Comparison of ENCODE assay signal across 11 cellular contexts in the genomic region with DNA sequence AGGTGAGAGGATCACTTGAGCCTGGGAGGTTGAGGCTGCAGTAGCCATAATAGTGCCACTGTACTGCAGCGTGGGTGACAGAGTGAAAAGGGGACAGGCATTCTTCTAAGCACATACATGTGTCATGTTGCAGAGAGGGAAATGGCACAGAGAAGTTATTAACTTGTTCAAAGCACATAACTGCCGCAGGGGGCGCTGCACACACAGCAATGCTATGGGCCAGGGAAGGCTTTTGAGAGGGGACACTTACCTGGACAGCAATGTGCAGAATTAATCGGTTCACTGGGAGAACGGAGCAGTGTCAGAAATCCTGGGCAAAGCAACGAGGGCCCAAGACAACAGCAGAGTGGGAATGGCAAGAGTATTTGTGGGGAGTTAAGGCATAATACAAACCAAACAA. TPM values are rescaled to one million over a fixed set of nuclear protein-coding genes. Genes with fewer than 3 reads are reported as not detected.
A peak's percentile ranks its signal among the peaks of the same experiment; 100 is the strongest.
DNase-seq lines count a peak whose midpoint lies in the region; ATAC-seq, FAIRE-seq and TF ChIP-seq lines count a peak whose summit lies in the region.
"Had no signal": no experiment of that assay in that cellular context is flagged by ENCODE, and none has a peak within 500 bp of the region (broad histone marks: within the 10 kb centered on the region; RNA-seq: fewer than 3 reads in every experiment).

No MANE protein-coding gene starts in this region.

- POLR2A ChIA-PET in endothelial cell of umbilical vein (lab: Charles Lee), result no interaction called here
- POLR2A ChIA-PET in SK-N-SH (lab: Yijun Ruan, JAX), result no interaction called here

- no peak overlapping the region for H3K9ac ChIP-seq in Loucy (ENCODE audit: low read depth, low read length, poor library complexity, severe bottlenecking)
- no peak overlapping the region for H3K9ac ChIP-seq in endothelial cell of umbilical vein (replicated peaks; ENCODE audit: extremely low read depth, insufficient read depth, low read length)
- H3K9ac ChIP-seq in SK-N-SH, result no peak overlapping the region

- CTCF ChIA-PET in endothelial cell of umbilical vein (lab: Charles Lee) (no interaction called here), SK-N-SH (lab: Yijun Ruan, JAX) (no interaction called here)

- DNase-seq in cardiac muscle cell (ENCODE audit: low read depth in 1 of 2, low spot score in 1 of 2), result peak in 1 of 2 donors; percentile 56
- no peak for DNase-seq in right cardiac atrium
- peak; percentile 9 for DNase-seq in endothelial cell of umbilical vein (ENCODE audit: low read depth, low spot score)
- peak; percentile 21 for DNase-seq in testis
- no peak for DNase-seq in SK-N-SH
- DNase-seq: activated CD4-positive, CD25-positive, alpha-beta regulatory T cell; KG1; OCI-M1 had no signal

- TF ChIP-seq CTCF in cardiac muscle cell (IDR thresholded peaks at IDR 0.05; ENCODE audit: low read depth, low read length) (peak; percentile 39), Loucy (conservative IDR thresholded peaks at IDR 0.05; ENCODE audit: low read length) (peak; percentile 36; the same call in 1 of the 2 replicates), endothelial cell of umbilical vein (IDR thresholded peaks at IDR 0.05; ENCODE audit: extremely low read depth in 1 of 2, insufficient read depth in 1 of 2, low read depth in 1 of 2, low read length in 2 of 2) (peak; percentile 39 to 43), testis (IDR thresholded peaks at IDR 0.05) (peak in 1 of 3 experiments; percentile 17), SK-N-SH (IDR thresholded peaks at IDR 0.05) (no peak; the same call in 1 of the 2 replicates)

- H3K4me2 ChIP-seq in Loucy (ENCODE audit: low read depth, low read length, poor library complexity, severe bottlenecking) (no peak overlapping the region), endothelial cell of umbilical vein (ENCODE audit: insufficient read depth, low read length) (no peak overlapping the region), SK-N-SH (no peak overlapping the region)

- H3K79me2 ChIP-seq in Loucy (ENCODE audit: insufficient read depth, low read length), result no peaks in the 10 kb centered on the region
- H3K79me2 ChIP-seq in endothelial cell of umbilical vein (ENCODE audit: control insufficient read depth, insufficient read depth, low read length), result no peaks in the 10 kb centered on the region
- no peaks in the 10 kb centered on the region for H3K79me2 ChIP-seq in SK-N-SH (ENCODE audit: insufficient read depth)

- dilution Hi-C loops in endothelial cell of umbilical vein (cut with MboI; ENCODE audit: extremely low pct_ligation_motif_present, low sequenced_read_pairs), result no loop called here

- H3K9me3 ChIP-seq in cardiac muscle cell (ENCODE audit: low read depth) (no peaks in the 10 kb centered on the region), right cardiac atrium (ENCODE audit: control insufficient read depth, low read length) (no peaks in the 10 kb centered on the region), Loucy (ENCODE audit: insufficient read depth, low read depth, low read length) (no peaks in the 10 kb centered on the region), endothelial cell of umbilical vein (replicated peaks; ENCODE audit: control insufficient read depth, insufficient read depth, low read length) (no peaks in the 10 kb centered on the region), testis (no peaks in the 10 kb centered on the region), SK-N-SH (no peaks in the 10 kb centered on the region)

- WGBS in right cardiac atrium, result 56% methylated on average over 6 of the region's 6 CpGs
- WGBS in testis, 2 donors, result 62% methylated on average over 6 of the region's 6 CpGs
- 51% methylated on average over 6 of the region's 6 CpGs for WGBS in SK-N-SH (ENCODE audit: low lambda C conversion rate)

- H3K4me3 ChIP-seq in cardiac muscle cell, result no peak overlapping the region
- no peak overlapping the region for H3K4me3 ChIP-seq in right cardiac atrium (ENCODE audit: low read length)
- H3K4me3 ChIP-seq in Loucy (ENCODE audit: low read length, poor library complexity, severe bottlenecking), result no peak overlapping the region
- H3K4me3 ChIP-seq in endothelial cell of umbilical vein (replicated peaks in 1 of 3; ENCODE audit: insufficient read depth in 1 of 3, low read depth in 1 of 3, low read length in 3 of 3), result no peak overlapping the region
- no peak overlapping the region for H3K4me3 ChIP-seq in testis
- H3K4me3 ChIP-seq in SK-N-SH (ENCODE audit: low read depth in 2 of 2, low read length in 1 of 2), result no peak overlapping the region

- no peak for TF ChIP-seq EP300 in SK-N-SH (IDR thresholded peaks at IDR 0.05; ENCODE audit: borderline replicate concordance in 1 of 2, low read depth in 1 of 2, low read length in 1 of 2)

- TF ChIP-seq POLR2A in endothelial cell of umbilical vein (IDR thresholded peaks at IDR 0.05; ENCODE audit: low read depth, low read length) (no peak), testis (IDR thresholded peaks at IDR 0.05) (no peak)

- H3K4me1 ChIP-seq in cardiac muscle cell (ENCODE audit: low read depth) (no peaks in the 10 kb centered on the region), right cardiac atrium (ENCODE audit: control insufficient read depth, insufficient read depth, low read length) (no peaks in the 10 kb centered on the region), Loucy (ENCODE audit: insufficient read depth, low read length, poor library complexity, severe bottlenecking) (no peaks in the 10 kb centered on the region), endothelial cell of umbilical vein (ENCODE audit: control insufficient read depth, extremely low read depth, insufficient read depth, low read length) (no peaks in the 10 kb centered on the region), testis (no peaks in the 10 kb centered on the region), SK-N-SH (ENCODE audit: control insufficient read depth in 1 of 2, insufficient read depth in 2 of 2, low read depth in 1 of 2, low read length in 1 of 2) (no peaks in the 10 kb centered on the region)

- no peak overlapping the region for H2AFZ ChIP-seq in Loucy (ENCODE audit: low read length)
- H2AFZ ChIP-seq in endothelial cell of umbilical vein (ENCODE audit: low read depth, low read length), result no peak overlapping the region
- no peak overlapping the region for H2AFZ ChIP-seq in SK-N-SH (ENCODE audit: low read depth)

- H3F3A ChIP-seq in Loucy (ENCODE audit: low read depth) (no peaks in the 10 kb centered on the region), SK-N-SH (replicated peaks; ENCODE audit: insufficient read depth) (no peaks in the 10 kb centered on the region)

- intact Hi-C loops in right cardiac atrium (cut with DNase I), result no loop called here
- intact Hi-C loops in endothelial cell of umbilical vein (cut with micrococcal nuclease), result no loop called here
- intact Hi-C loops in testis (cut with DNase I; ENCODE audit: low total_unique reads), result no loop called here

- FAIRE-seq in endothelial cell of umbilical vein (lab: Jason Lieb, UNC), result no peak

- H3K9me2 ChIP-seq in Loucy (replicated peaks; ENCODE audit: low read depth, low read length) (no peaks in the 10 kb centered on the region), SK-N-SH (no peaks in the 10 kb centered on the region)

- H3K36me3 ChIP-seq in cardiac muscle cell (no peaks in the 10 kb centered on the region), Loucy (ENCODE audit: insufficient read depth, low read length) (no peaks in the 10 kb centered on the region), endothelial cell of umbilical vein (ENCODE audit: control insufficient read depth in 2 of 2, extremely low read depth in 1 of 2, insufficient read depth in 2 of 2, low read length in 2 of 2) (no peaks in the 10 kb centered on the region), testis (ENCODE audit: low read depth, missing control alignments) (no peaks in the 10 kb centered on the region), SK-N-SH (replicated peaks in 1 of 2; ENCODE audit: control insufficient read depth in 1 of 2, insufficient read depth in 2 of 2, low read length in 1 of 2) (no peaks in the 10 kb centered on the region)

- no peaks in the 10 kb centered on the region for H4K20me1 ChIP-seq in Loucy (ENCODE audit: insufficient read depth, low read length, poor library complexity, severe bottlenecking)
- no peaks in the 10 kb centered on the region for H4K20me1 ChIP-seq in endothelial cell of umbilical vein (replicated peaks; ENCODE audit: control insufficient read depth, extremely low read depth, insufficient read depth, low read length)
- H4K20me1 ChIP-seq in SK-N-SH (ENCODE audit: insufficient read depth), result no peaks in the 10 kb centered on the region

- no TSS peak for BruUV-seq in endothelial cell of umbilical vein (replicated peaks; lab: Mats Ljungman, UMichigan)

- H3K27ac ChIP-seq in cardiac muscle cell, result no peak overlapping the region
- no peak overlapping the region for H3K27ac ChIP-seq in right cardiac atrium (ENCODE audit: low read length)
- no peak overlapping the region for H3K27ac ChIP-seq in endothelial cell of umbilical vein (ENCODE audit: insufficient read depth, low read depth, low read length)
- H3K27ac ChIP-seq in testis, result no peak overlapping the region
- H3K27ac ChIP-seq in SK-N-SH (ENCODE audit: low read depth in 2 of 2, low read length in 1 of 2), result no peak overlapping the region

- ATAC-seq in right cardiac atrium (no peak), HG02970 (IDR thresholded peaks at IDR 0.05; ENCODE audit: low FRiP score, unreplicated experiment) (no peak), GM21390 (IDR thresholded peaks at IDR 0.05; ENCODE audit: unreplicated experiment) (no peak)

- H3K9me1 ChIP-seq in endothelial cell of umbilical vein (replicated peaks; ENCODE audit: control insufficient read depth, extremely low read depth, insufficient read depth, low read length), result no peaks in the 10 kb centered on the region

- H3K27me3 ChIP-seq in cardiac muscle cell, result no peaks in the 10 kb centered on the region
- no peaks in the 10 kb centered on the region for H3K27me3 ChIP-seq in right cardiac atrium (ENCODE audit: control insufficient read depth, insufficient read depth)
- H3K27me3 ChIP-seq in Loucy (ENCODE audit: insufficient read depth, low read length, poor library complexity, severe bottlenecking), result no peaks in the 10 kb centered on the region
- no peaks in the 10 kb centered on the region for H3K27me3 ChIP-seq in endothelial cell of umbilical vein (ENCODE audit: control insufficient read depth in 2 of 2, insufficient read depth in 2 of 2, low read length in 2 of 2)
- no peaks in the 10 kb centered on the region for H3K27me3 ChIP-seq in testis
- no peaks in the 10 kb centered on the region; the same call in 1 of the 2 replicates for H3K27me3 ChIP-seq in SK-N-SH (ENCODE audit: insufficient read depth)

- no peak for TF ChIP-seq RAD21 in SK-N-SH (IDR thresholded peaks at IDR 0.05; ENCODE audit: low read length)

RNA-seq across cellular contexts. Expression of gene SCYGR8, which starts 2.4 kb away (rescaled TPM):
- total RNA-seq in cardiac muscle cell (not detected in 2 replicates), right cardiac atrium (not detected), endothelial cell of umbilical vein (not detected in 2 replicates), testis (not detected)
- polyA plus RNA-seq in cardiac muscle cell (not detected in 2 replicates), right cardiac atrium (not detected), endothelial cell of umbilical vein (not detected in 2 replicates), testis (ENCODE audit: insufficient read depth, low read depth, low replicate concordance) (not detected), SK-N-SH (2012; rRNA removed) (not detected in 2 replicates)
- not detected in 2 replicates for polyA plus RNA-seq in endothelial cell of umbilical vein (2011; cell fraction: cytosol; rRNA removed)
- not detected in 2 replicates for polyA plus RNA-seq in endothelial cell of umbilical vein (2011; cell fraction: nucleus; rRNA removed)
- polyA plus RNA-seq in endothelial cell of umbilical vein (2012), result not detected in 2 replicates
- polyA minus RNA-seq in endothelial cell of umbilical vein, result not detected in 2 replicates
- not detected for polyA minus RNA-seq in endothelial cell of umbilical vein (2011; cell fraction: cytosol; rRNA and poly(A)+ RNA removed)
- not detected in 2 replicates for polyA minus RNA-seq in endothelial cell of umbilical vein (2011; cell fraction: nucleus; rRNA and poly(A)+ RNA removed)
- polyA plus RNA-seq in SK-N-SH (2012; cell fraction: cytosol; rRNA removed), result not detected in 2 replicates
- polyA plus RNA-seq in SK-N-SH (2012; cell fraction: nucleus; rRNA removed), result not detected in 2 replicates

RNA-seq across cellular contexts. Expression of gene SCYGR7, which starts 19.9 kb away (rescaled TPM):
- total RNA-seq in cardiac muscle cell (not detected in 2 replicates), right cardiac atrium (not detected), endothelial cell of umbilical vein (not detected in 2 replicates), testis (not detected)
- polyA plus RNA-seq in cardiac muscle cell (not detected in 2 replicates), right cardiac atrium (not detected), endothelial cell of umbilical vein (not detected in 2 replicates), testis (ENCODE audit: insufficient read depth, low read depth, low replicate concordance) (not detected), SK-N-SH (2012; rRNA removed) (not detected in 2 replicates)
- polyA plus RNA-seq in endothelial cell of umbilical vein (2011; cell fraction: cytosol; rRNA removed), result not detected in 2 replicates
- polyA plus RNA-seq in endothelial cell of umbilical vein (2011; cell fraction: nucleus; rRNA removed), result not detected in 2 replicates
- not detected in 2 replicates for polyA plus RNA-seq in endothelial cell of umbilical vein (2012)
- not detected in 2 replicates for polyA minus RNA-seq in endothelial cell of umbilical vein
- polyA minus RNA-seq in endothelial cell of umbilical vein (2011; cell fraction: cytosol; rRNA and poly(A)+ RNA removed), result not detected
- polyA minus RNA-seq in endothelial cell of umbilical vein (2011; cell fraction: nucleus; rRNA and poly(A)+ RNA removed), result not detected in 2 replicates
- polyA plus RNA-seq in SK-N-SH (2012; cell fraction: cytosol; rRNA removed), result not detected in 2 replicates
- polyA plus RNA-seq in SK-N-SH (2012; cell fraction: nucleus; rRNA removed), result not detected in 2 replicates

RNA-seq across cellular contexts. Expression of gene SCYGR6, which starts 23.5 kb away (rescaled TPM):
- not detected in 2 replicates for total RNA-seq in cardiac muscle cell
- not detected in 2 replicates for polyA plus RNA-seq in cardiac muscle cell
- total RNA-seq in right cardiac atrium, result not detected
- not detected for polyA plus RNA-seq in right cardiac atrium
- total RNA-seq in endothelial cell of umbilical vein, result not detected in 2 replicates
- not detected in 2 replicates for polyA plus RNA-seq in endothelial cell of umbilical vein
- not detected in 2 replicates for polyA plus RNA-seq in endothelial cell of umbilical vein (2011; cell fraction: cytosol; rRNA removed)
- not detected in 2 replicates for polyA plus RNA-seq in endothelial cell of umbilical vein (2011; cell fraction: nucleus; rRNA removed)
- not detected in 2 replicates for polyA plus RNA-seq in endothelial cell of umbilical vein (2012)
- not detected in 2 replicates for polyA minus RNA-seq in endothelial cell of umbilical vein
- not detected for polyA minus RNA-seq in endothelial cell of umbilical vein (2011; cell fraction: cytosol; rRNA and poly(A)+ RNA removed)
- polyA minus RNA-seq in endothelial cell of umbilical vein (2011; cell fraction: nucleus; rRNA and poly(A)+ RNA removed), result not detected in 2 replicates
- not detected for total RNA-seq in testis
- not detected for polyA plus RNA-seq in testis (ENCODE audit: insufficient read depth, low read depth, low replicate concordance)
- not detected in 2 replicates for polyA plus RNA-seq in SK-N-SH (2012; rRNA removed)
- polyA plus RNA-seq in SK-N-SH (2012; cell fraction: cytosol; rRNA removed), result not detected in 2 replicates
- polyA plus RNA-seq in SK-N-SH (2012; cell fraction: nucleus; rRNA removed), result not detected in 2 replicates

RNA-seq across cellular contexts. Expression of gene SLC19A3, which starts 30.3 kb away (rescaled TPM):
- 0.04 and 0.12 TPM in 2 replicates for total RNA-seq in cardiac muscle cell
- 0.35 TPM in 1 of 2 replicates, not detected in the other for polyA plus RNA-seq in cardiac muscle cell
- total RNA-seq in right cardiac atrium, result 1 to 10 TPM in 2 of 4 donors, under 1 TPM in 2; 0.29 to 5.0 (median 0.87) TPM
- polyA plus RNA-seq in right cardiac atrium, result 3.5 TPM
- not detected in 2 replicates for total RNA-seq in endothelial cell of umbilical vein
- 0.01 and 0.13 TPM in 2 replicates for polyA plus RNA-seq in endothelial cell of umbilical vein
- polyA plus RNA-seq in endothelial cell of umbilical vein (2011; cell fraction: cytosol; rRNA removed), result not detected in 2 replicates
- polyA plus RNA-seq in endothelial cell of umbilical vein (2011; cell fraction: nucleus; rRNA removed), result 0.06 and 0.30 TPM in 2 replicates
- polyA plus RNA-seq in endothelial cell of umbilical vein (2012), result 0.04 and 0.23 TPM in 2 replicates
- 0.68 TPM in 1 of 2 replicates, not detected in the other for polyA minus RNA-seq in endothelial cell of umbilical vein
- polyA minus RNA-seq in endothelial cell of umbilical vein (2011; cell fraction: cytosol; rRNA and poly(A)+ RNA removed), result not detected
- polyA minus RNA-seq in endothelial cell of umbilical vein (2011; cell fraction: nucleus; rRNA and poly(A)+ RNA removed), result not detected in 2 replicates
- under 1 TPM; 0.50 to 0.71 TPM for total RNA-seq in testis
- polyA plus RNA-seq in testis (ENCODE audit: insufficient read depth, low read depth, low replicate concordance), result 0.79 TPM
- 0.02 and 0.13 TPM in 2 replicates for polyA plus RNA-seq in SK-N-SH (2012; rRNA removed)
- 0.06 and 0.12 TPM in 2 replicates for polyA plus RNA-seq in SK-N-SH (2012; cell fraction: cytosol; rRNA removed)
- polyA plus RNA-seq in SK-N-SH (2012; cell fraction: nucleus; rRNA removed), result 0.06 TPM in 1 of 2 replicates, not detected in the other

Comparison
In these comparisons a context has a peak if more than half of its experiments do, and no peak if none do; other contexts are left out.
1. DNase-seq: peak in endothelial cell of umbilical vein (single experiment) and testis (single experiment); none in right cardiac atrium (0 of 3) and SK-N-SH (single experiment).